Comparison of ENCODE assay signal across 30 cellular contexts in genomic region chr10:21146446-21146789, GRCh38.
DNase-seq lines count a peak whose midpoint lies in the region; ATAC-seq and TF ChIP-seq lines count a peak whose summit lies in the region.
"Had no signal": no experiment of that assay in that cellular context is flagged by ENCODE, and none has a peak within 500 bp of the region (broad histone marks: within the 10 kb centered on the region; RNA-seq: fewer than 3 reads in every experiment).

No MANE protein-coding gene starts in this region.

- TF ChIP-seq EP300 in SK-N-SH (IDR thresholded peaks at IDR 0.05; ENCODE audit: borderline replicate concordance in 1 of 2, low read depth in 1 of 2, low read length in 1 of 2), result no peak
- TF ChIP-seq EP300 in neural cell (conservative IDR thresholded peaks at IDR 0.05; ENCODE audit: poor library complexity, severe bottlenecking), result no peak

- no peak overlapping the region for H3K4me3 ChIP-seq in SK-N-SH (ENCODE audit: low read depth in 2 of 2, low read length in 1 of 2)
- H3K4me3 ChIP-seq in neural cell (ENCODE audit: low read length), result peak overlapping the region; percentile 54
- H3K4me3 ChIP-seq: pancreas, skin epidermis, testis had no signal

- H3K9me3 ChIP-seq in SK-N-SH (no peaks in the 10 kb centered on the region), neural cell (ENCODE audit: low read length) (no peaks in the 10 kb centered on the region)
- H3K9me3 ChIP-seq: BE2C, pancreas, testis had no signal

- H3K9me2 ChIP-seq in SK-N-SH (no peaks in the 10 kb centered on the region), neural cell (ENCODE audit: insufficient read depth, low read length) (no peaks in the 10 kb centered on the region)

- H2AFZ ChIP-seq in SK-N-SH (ENCODE audit: low read depth) (no peak overlapping the region), neural cell (ENCODE audit: low read depth, low read length) (no peak overlapping the region)

- H3K36me3 ChIP-seq in SK-N-SH (replicated peaks in 1 of 2; ENCODE audit: control insufficient read depth in 1 of 2, insufficient read depth in 2 of 2, low read length in 1 of 2) (no peaks in the 10 kb centered on the region), neural cell (ENCODE audit: insufficient read depth, low read length) (no peaks in the 10 kb centered on the region)
- H3K36me3 ChIP-seq: BE2C, brain microvascular endothelial cell, pancreas had no signal

- no peak overlapping the region for H3K9ac ChIP-seq in SK-N-SH
- no peak overlapping the region for H3K9ac ChIP-seq in neural cell (ENCODE audit: low read length)

- H3K79me2 ChIP-seq in SK-N-SH (ENCODE audit: insufficient read depth) (no peaks in the 10 kb centered on the region), neural cell (replicated peaks; ENCODE audit: insufficient read depth, low read length) (no peaks in the 10 kb centered on the region)

- DNase-seq in SK-N-SH (peak; percentile 20), NCI-H1048 (lab: John Stamatoyannopoulos, UW) (no peak)
- DNase-seq in stimulated activated CD4-positive, alpha-beta T cell treated with anti-CD3 and anti-CD28 coated beads, Interleukin-4, amount 100 ng/mL, for 4 hours, result no peak
- no peak for DNase-seq in activated CD4-positive, alpha-beta T cell treated with anti-CD3 and anti-CD28 coated beads for 48 hours
- DNase-seq: ACHN; activated CD4-positive, alpha-beta T cell treated with anti-CD3 and anti-CD28 coated beads for 36 hours; activated CD8-positive, alpha-beta T cell treated with anti-CD3 and anti-CD28 coated beads, Interleukin-2, amount 10 ng/mL, durations not matched to agents 7 days and 5 days; activated naive CD4-positive, alpha-beta T cell treated with anti-CD3 and anti-CD28 coated beads, Interleukin-2, amount 50 U/mL, for 16 hours; BE2C; brain microvascular endothelial cell; CD8-positive, alpha-beta T cell; effector memory CD4-positive, alpha-beta T cell; H9; immature natural killer cell; left colon; mammary epithelial cell; NCI-H1436; NCI-H2171 treated with DMSO at 0.1 percent for 48 hours; NCI-H526 treated with DMSO at 0.1 percent for 48 hours; pancreas; SIG-M5; stimulated activated naive B cell treated with anti-CD40 and anti-IgM and Interleukin-4, amounts not matched to agents 10 μg/mL and 1 μg/mL and 100 μg/mL, for 72 hours; T-helper 9 cell; testis had no signal

- TF ChIP-seq CTCF in SK-N-SH (IDR thresholded peaks at IDR 0.05), result no peak
- no peak for TF ChIP-seq CTCF in neural cell (IDR thresholded peaks at IDR 0.05; ENCODE audit: poor library complexity, severe bottlenecking)

- no peak for TF ChIP-seq RAD21 in SK-N-SH (IDR thresholded peaks at IDR 0.05; ENCODE audit: low read length)
- TF ChIP-seq RAD21 in neural cell (conservative IDR thresholded peaks at IDR 0.05), result no peak

- H4K20me1 ChIP-seq in SK-N-SH (ENCODE audit: insufficient read depth), result no peaks in the 10 kb centered on the region
- no peaks in the 10 kb centered on the region for H4K20me1 ChIP-seq in neural cell (ENCODE audit: insufficient read depth)

- CTCF ChIA-PET in SK-N-SH (lab: Yijun Ruan, JAX), result interaction anchor here (1.0 kb wide), 1 partner anchor 26 kb away, joined by 3 read pairs; no protein-coding TSS in a partner anchor

- H3F3A ChIP-seq in SK-N-SH (replicated peaks; ENCODE audit: insufficient read depth) (no peaks in the 10 kb centered on the region), neural cell (ENCODE audit: insufficient read depth, low read length, poor library complexity, severe bottlenecking) (peaks cover 5% of the 10 kb centered on the region)

- H3K27ac ChIP-seq in SK-N-SH (ENCODE audit: low read depth in 2 of 2, low read length in 1 of 2), result no peak overlapping the region
- peak overlapping the region; percentile 67 for H3K27ac ChIP-seq in angular gyrus (ENCODE audit: low read depth, low read length)
- H3K27ac ChIP-seq in neural cell (ENCODE audit: low read length), result peak overlapping the region; percentile 53
- H3K27ac ChIP-seq: brain microvascular endothelial cell, epithelial cell of prostate, pancreas, skin epidermis, testis had no signal

- POLR2A ChIA-PET in SK-N-SH (lab: Yijun Ruan, JAX), result no interaction called here

- no peak for ATAC-seq in SK-N-SH treated with all-trans-retinoic acid at 6 μM for 48 hours
- ATAC-seq: activated CD4-positive, alpha-beta T cell treated with anti-CD3 and anti-CD28 coated beads for 36 hours; activated CD8-positive, alpha-beta T cell treated with anti-CD3 and anti-CD28 coated beads, Interleukin-2, amount 10 ng/mL, durations not matched to agents 7 days and 5 days; CD8-positive, alpha-beta T cell; left colon; natural killer cell treated with Interleukin-12 subunit alpha and Interleukin-12 subunit beta and Interleukin-15 and Interleukin-18, amount 100 ng/mL, for 72 hours; pancreas; stimulated activated naive B cell treated with anti-CD40 and anti-IgM and Interleukin-4, amounts not matched to agents 10 μg/mL and 1 μg/mL and 100 μg/mL, for 72 hours had no signal

- H3K4me2 ChIP-seq in SK-N-SH, result no peak overlapping the region
- peak overlapping the region; percentile 49 for H3K4me2 ChIP-seq in neural cell (ENCODE audit: low read length)

- H3K27me3 ChIP-seq in SK-N-SH (ENCODE audit: insufficient read depth), result no peaks in the 10 kb centered on the region
- no peaks in the 10 kb centered on the region for H3K27me3 ChIP-seq in neural cell (ENCODE audit: insufficient read depth, low read depth, low read length)
- H3K27me3 ChIP-seq: BE2C, brain microvascular endothelial cell, pancreas, testis had no signal

- H3K4me1 ChIP-seq in SK-N-SH (ENCODE audit: control insufficient read depth in 1 of 2, insufficient read depth in 2 of 2, low read depth in 1 of 2, low read length in 1 of 2), result peaks cover 0 to 9% of the 10 kb centered on the region in 2 experiments; a peak in 2 of 4 replicates
- H3K4me1 ChIP-seq: BE2C, pancreas, testis had no signal

- WGBS in SK-N-SH (ENCODE audit: low lambda C conversion rate), result 13% methylated on average over 1 of the region's 1 CpG

TF ChIP-seq in SK-N-SH, 30 proteins besides CTCF, POLR2A, EP300 and RAD21 (continues in another document):
- no peak for TF ChIP-seq ELF1 (IDR thresholded peaks at IDR 0.05)
- no peak for TF ChIP-seq MAX (IDR thresholded peaks at IDR 0.05; ENCODE audit: low read depth)
- no peak for TF ChIP-seq RCOR1 (IDR thresholded peaks at IDR 0.05; ENCODE audit: low read length)
- no peak for TF ChIP-seq FOXJ3 (CRISPR knock-in tag; IDR thresholded peaks at IDR 0.05)
- TF ChIP-seq TCF12 (IDR thresholded peaks at IDR 0.05), result no peak
- no peak for TF ChIP-seq TAF1 (IDR thresholded peaks at IDR 0.05; ENCODE audit: borderline replicate concordance, low read depth, low read length)
- TF ChIP-seq TEAD4 (IDR thresholded peaks at IDR 0.05; ENCODE audit: borderline replicate concordance, insufficient read depth), result no peak

TF ChIP-seq in SK-N-SH treated with all-trans-retinoic acid at 6 μM for 48 hours, 23 proteins besides CTCF, POLR2A, EP300 and RAD21 (continues in another document):
- TF ChIP-seq ZFP30 (CRISPR knock-in tag; IDR thresholded peaks at IDR 0.05) (no peak), ZNF70 (CRISPR knock-in tag; IDR thresholded peaks at IDR 0.05) (no peak), ZNF565 (CRISPR knock-in tag; conservative IDR thresholded peaks at IDR 0.05; ENCODE audit: low read depth) (no peak), SNAI2 (CRISPR knock-in tag; IDR thresholded peaks at IDR 0.05) (no peak), ZFP3 (CRISPR knock-in tag; IDR thresholded peaks at IDR 0.05) (no peak), GLIS3 (CRISPR knock-in tag; IDR thresholded peaks at IDR 0.05) (no peak), CSDC2 (CRISPR knock-in tag; IDR thresholded peaks at IDR 0.05) (no peak), RARB (CRISPR knock-in tag; IDR thresholded peaks at IDR 0.05) (no peak), ZC3H10 (CRISPR knock-in tag; IDR thresholded peaks at IDR 0.05) (no peak), CSRNP3 (CRISPR knock-in tag; IDR thresholded peaks at IDR 0.05) (no peak), ISL1 (CRISPR knock-in tag; IDR thresholded peaks at IDR 0.05) (no peak)

TF ChIP-seq in neural cell, 6 proteins besides CTCF, POLR2A, EP300 and RAD21:
- TF ChIP-seq POLR2AphosphoS5 (IDR thresholded peaks at IDR 0.05) (no peak), TAF1 (IDR thresholded peaks at IDR 0.05; ENCODE audit: low read depth) (no peak), MXI1 (conservative IDR thresholded peaks at IDR 0.05; ENCODE audit: poor library complexity, severe bottlenecking) (peak; percentile 9), REST (IDR thresholded peaks at IDR 0.05; ENCODE audit: borderline replicate concordance) (no peak)

Comparison
In these comparisons a context has a peak if more than half of its experiments do, and no peak if none do; other contexts are left out.
1. H3K27ac ChIP-seq: peak in angular gyrus (single experiment) and neural cell (single experiment); none in SK-N-SH (0 of 2).